1 cellular context compared by ENCODE assay signal in the genomic region with DNA sequence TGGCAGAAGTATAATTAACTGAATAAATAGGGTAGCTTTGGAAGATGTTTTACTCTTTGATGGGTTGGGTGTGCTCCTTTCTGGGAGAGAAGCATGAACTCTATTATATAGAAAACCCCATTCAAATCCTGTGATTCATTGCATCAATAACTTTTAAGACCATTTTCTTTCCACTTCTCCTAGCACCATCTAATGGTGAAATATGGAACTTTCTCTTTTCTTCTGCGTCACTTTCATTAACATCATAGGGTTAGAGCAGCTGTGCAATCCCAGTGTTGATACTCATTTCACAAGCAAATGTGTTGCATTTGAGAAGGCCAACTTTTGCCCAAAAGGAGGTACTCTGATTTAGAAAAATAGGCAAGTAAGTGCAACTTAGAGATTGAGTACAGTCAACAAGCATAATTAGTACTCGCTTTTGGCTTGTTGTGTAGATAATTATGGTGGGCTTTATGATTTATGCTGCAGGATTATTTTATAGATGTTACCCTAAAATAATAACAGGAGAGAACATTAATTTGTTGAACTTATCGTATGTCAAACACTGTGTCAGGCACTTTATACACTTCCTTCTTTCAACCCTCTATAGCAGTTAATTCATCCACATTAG.
A peak's percentile ranks its signal among the peaks of the same experiment; 100 is the strongest.
TF ChIP-seq lines count a peak whose summit lies in the region.

No MANE protein-coding gene starts in this region.

TF ChIP-seq in K562, 482 proteins besides CTCF, POLR2A, EP300 and RAD21 (continued from another document and continues in another):
- TF ChIP-seq, protein P1, sequence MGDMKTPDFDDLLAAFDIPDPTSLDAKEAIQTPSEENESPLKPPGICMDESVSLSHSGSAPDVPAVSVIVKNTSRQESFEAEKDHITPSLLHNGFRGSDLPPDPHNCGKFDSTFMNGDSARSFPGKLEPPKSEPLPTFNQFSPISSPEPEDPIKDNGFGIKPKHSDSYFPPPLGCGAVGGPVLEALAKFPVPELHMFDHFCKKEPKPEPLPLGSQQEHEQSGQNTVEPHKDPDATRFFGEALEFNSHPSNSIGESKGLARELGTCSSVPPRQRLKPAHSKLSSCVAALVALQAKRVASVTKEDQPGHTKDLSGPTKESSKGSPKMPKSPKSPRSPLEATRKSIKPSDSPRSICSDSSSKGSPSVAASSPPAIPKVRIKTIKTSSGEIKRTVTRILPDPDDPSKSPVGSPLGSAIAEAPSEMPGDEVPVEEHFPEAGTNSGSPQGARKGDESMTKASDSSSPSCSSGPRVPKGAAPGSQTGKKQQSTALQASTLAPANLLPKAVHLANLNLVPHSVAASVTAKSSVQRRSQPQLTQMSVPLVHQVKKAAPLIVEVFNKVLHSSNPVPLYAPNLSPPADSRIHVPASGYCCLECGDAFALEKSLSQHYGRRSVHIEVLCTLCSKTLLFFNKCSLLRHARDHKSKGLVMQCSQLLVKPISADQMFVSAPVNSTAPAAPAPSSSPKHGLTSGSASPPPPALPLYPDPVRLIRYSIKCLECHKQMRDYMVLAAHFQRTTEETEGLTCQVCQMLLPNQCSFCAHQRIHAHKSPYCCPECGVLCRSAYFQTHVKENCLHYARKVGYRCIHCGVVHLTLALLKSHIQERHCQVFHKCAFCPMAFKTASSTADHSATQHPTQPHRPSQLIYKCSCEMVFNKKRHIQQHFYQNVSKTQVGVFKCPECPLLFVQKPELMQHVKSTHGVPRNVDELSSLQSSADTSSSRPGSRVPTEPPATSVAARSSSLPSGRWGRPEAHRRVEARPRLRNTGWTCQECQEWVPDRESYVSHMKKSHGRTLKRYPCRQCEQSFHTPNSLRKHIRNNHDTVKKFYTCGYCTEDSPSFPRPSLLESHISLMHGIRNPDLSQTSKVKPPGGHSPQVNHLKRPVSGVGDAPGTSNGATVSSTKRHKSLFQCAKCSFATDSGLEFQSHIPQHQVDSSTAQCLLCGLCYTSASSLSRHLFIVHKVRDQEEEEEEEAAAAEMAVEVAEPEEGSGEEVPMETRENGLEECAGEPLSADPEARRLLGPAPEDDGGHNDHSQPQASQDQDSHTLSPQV (IDR thresholded peaks at IDR 0.05) = 0 out of 2 replicates have a peak, but pooled peaks have one; percentile 57
- TF ChIP-seq ZKSCAN3 (CRISPR knock-in tag; IDR thresholded peaks at IDR 0.05) = no peak
- TF ChIP-seq ZNF699 (CRISPR knock-in tag; IDR thresholded peaks at IDR 0.05; ENCODE audit: insufficient replicate concordance) = no peak
- TF ChIP-seq, protein P2, sequence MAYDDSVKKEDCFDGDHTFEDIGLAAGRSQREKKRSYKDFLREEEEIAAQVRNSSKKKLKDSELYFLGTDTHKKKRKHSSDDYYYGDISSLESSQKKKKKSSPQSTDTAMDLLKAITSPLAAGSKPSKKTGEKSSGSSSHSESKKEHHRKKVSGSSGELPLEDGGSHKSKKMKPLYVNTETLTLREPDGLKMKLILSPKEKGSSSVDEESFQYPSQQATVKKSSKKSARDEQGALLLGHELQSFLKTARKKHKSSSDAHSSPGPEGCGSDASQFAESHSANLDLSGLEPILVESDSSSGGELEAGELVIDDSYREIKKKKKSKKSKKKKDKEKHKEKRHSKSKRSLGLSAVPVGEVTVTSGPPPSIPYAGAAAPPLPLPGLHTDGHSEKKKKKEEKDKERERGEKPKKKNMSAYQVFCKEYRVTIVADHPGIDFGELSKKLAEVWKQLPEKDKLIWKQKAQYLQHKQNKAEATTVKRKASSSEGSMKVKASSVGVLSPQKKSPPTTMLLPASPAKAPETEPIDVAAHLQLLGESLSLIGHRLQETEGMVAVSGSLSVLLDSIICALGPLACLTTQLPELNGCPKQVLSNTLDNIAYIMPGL (CRISPR knock-in tag; IDR thresholded peaks at IDR 0.05) = no peak
- TF ChIP-seq, protein P3, sequence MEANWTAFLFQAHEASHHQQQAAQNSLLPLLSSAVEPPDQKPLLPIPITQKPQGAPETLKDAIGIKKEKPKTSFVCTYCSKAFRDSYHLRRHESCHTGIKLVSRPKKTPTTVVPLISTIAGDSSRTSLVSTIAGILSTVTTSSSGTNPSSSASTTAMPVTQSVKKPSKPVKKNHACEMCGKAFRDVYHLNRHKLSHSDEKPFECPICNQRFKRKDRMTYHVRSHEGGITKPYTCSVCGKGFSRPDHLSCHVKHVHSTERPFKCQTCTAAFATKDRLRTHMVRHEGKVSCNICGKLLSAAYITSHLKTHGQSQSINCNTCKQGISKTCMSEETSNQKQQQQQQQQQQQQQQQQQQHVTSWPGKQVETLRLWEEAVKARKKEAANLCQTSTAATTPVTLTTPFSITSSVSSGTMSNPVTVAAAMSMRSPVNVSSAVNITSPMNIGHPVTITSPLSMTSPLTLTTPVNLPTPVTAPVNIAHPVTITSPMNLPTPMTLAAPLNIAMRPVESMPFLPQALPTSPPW (CRISPR knock-in tag; IDR thresholded peaks at IDR 0.05) = peak; percentile 22; the same call in 1 of the 2 replicates
- TF ChIP-seq ZNF444 (CRISPR knock-in tag; IDR thresholded peaks at IDR 0.05) = peak; percentile 79
- TF ChIP-seq ZNF174 (CRISPR knock-in tag; IDR thresholded peaks at IDR 0.05) = peak; percentile 25; the same call in 1 of the 2 replicates
- no peak for TF ChIP-seq ZNF408 (CRISPR knock-in tag; IDR thresholded peaks at IDR 0.05; ENCODE audit: low read depth)
- TF ChIP-seq ZNF764 (CRISPR knock-in tag; IDR thresholded peaks at IDR 0.05; ENCODE audit: low read depth) = no peak
- TF ChIP-seq, protein P4, sequence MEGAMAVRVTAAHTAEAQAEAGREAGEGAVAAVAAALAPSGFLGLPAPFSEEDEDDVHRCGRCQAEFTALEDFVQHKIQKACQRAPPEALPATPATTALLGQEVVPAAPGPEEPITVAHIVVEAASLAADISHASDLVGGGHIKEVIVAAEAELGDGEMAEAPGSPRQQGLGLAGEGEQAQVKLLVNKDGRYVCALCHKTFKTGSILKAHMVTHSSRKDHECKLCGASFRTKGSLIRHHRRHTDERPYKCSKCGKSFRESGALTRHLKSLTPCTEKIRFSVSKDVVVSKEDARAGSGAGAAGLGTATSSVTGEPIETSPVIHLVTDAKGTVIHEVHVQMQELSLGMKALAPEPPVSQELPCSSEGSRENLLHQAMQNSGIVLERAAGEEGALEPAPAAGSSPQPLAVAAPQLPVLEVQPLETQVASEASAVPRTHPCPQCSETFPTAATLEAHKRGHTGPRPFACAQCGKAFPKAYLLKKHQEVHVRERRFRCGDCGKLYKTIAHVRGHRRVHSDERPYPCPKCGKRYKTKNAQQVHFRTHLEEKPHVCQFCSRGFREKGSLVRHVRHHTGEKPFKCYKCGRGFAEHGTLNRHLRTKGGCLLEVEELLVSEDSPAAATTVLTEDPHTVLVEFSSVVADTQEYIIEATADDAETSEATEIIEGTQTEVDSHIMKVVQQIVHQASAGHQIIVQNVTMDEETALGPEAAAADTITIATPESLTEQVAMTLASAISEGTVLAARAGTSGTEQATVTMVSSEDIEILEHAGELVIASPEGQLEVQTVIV (CRISPR knock-in tag; IDR thresholded peaks at IDR 0.05; ENCODE audit: borderline replicate concordance) = peak; percentile 52; the same call in 1 of the 2 replicates
- no peak for TF ChIP-seq MEF2A (IDR thresholded peaks at IDR 0.05; ENCODE audit: control insufficient read depth, low read depth, low read length)
- TF ChIP-seq TAF7 (tag; IDR thresholded peaks at IDR 0.05) = no peak
- TF ChIP-seq CBX5 (IDR thresholded peaks at IDR 0.05; ENCODE audit: borderline replicate concordance, low read depth) = no peak
- TF ChIP-seq HLTF (IDR thresholded peaks at IDR 0.05) = no peak
- TF ChIP-seq PYGO2 (tag; IDR thresholded peaks at IDR 0.05) = no peak
- peak; percentile 23; the same call in 1 of the 2 replicates for TF ChIP-seq TCF3 (CRISPR knock-in tag; IDR thresholded peaks at IDR 0.05)
- TF ChIP-seq, protein P5, sequence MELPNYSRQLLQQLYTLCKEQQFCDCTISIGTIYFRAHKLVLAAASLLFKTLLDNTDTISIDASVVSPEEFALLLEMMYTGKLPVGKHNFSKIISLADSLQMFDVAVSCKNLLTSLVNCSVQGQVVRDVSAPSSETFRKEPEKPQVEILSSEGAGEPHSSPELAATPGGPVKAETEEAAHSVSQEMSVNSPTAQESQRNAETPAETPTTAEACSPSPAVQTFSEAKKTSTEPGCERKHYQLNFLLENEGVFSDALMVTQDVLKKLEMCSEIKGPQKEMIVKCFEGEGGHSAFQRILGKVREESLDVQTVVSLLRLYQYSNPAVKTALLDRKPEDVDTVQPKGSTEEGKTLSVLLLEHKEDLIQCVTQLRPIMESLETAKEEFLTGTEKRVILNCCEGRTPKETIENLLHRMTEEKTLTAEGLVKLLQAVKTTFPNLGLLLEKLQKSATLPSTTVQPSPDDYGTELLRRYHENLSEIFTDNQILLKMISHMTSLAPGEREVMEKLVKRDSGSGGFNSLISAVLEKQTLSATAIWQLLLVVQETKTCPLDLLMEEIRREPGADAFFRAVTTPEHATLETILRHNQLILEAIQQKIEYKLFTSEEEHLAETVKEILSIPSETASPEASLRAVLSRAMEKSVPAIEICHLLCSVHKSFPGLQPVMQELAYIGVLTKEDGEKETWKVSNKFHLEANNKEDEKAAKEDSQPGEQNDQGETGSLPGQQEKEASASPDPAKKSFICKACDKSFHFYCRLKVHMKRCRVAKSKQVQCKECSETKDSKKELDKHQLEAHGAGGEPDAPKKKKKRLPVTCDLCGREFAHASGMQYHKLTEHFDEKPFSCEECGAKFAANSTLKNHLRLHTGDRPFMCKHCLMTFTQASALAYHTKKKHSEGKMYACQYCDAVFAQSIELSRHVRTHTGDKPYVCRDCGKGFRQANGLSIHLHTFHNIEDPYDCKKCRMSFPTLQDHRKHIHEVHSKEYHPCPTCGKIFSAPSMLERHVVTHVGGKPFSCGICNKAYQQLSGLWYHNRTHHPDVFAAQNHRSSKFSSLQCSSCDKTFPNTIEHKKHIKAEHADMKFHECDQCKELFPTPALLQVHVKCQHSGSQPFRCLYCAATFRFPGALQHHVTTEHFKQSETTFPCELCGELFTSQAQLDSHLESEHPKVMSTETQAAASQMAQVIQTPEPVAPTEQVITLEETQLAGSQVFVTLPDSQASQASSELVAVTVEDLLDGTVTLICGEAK (IDR thresholded peaks at IDR 0.05) = no peak
- TF ChIP-seq, protein P5 (CRISPR knock-in tag; IDR thresholded peaks at IDR 0.05) = no peak
- TF ChIP-seq, protein P6, sequence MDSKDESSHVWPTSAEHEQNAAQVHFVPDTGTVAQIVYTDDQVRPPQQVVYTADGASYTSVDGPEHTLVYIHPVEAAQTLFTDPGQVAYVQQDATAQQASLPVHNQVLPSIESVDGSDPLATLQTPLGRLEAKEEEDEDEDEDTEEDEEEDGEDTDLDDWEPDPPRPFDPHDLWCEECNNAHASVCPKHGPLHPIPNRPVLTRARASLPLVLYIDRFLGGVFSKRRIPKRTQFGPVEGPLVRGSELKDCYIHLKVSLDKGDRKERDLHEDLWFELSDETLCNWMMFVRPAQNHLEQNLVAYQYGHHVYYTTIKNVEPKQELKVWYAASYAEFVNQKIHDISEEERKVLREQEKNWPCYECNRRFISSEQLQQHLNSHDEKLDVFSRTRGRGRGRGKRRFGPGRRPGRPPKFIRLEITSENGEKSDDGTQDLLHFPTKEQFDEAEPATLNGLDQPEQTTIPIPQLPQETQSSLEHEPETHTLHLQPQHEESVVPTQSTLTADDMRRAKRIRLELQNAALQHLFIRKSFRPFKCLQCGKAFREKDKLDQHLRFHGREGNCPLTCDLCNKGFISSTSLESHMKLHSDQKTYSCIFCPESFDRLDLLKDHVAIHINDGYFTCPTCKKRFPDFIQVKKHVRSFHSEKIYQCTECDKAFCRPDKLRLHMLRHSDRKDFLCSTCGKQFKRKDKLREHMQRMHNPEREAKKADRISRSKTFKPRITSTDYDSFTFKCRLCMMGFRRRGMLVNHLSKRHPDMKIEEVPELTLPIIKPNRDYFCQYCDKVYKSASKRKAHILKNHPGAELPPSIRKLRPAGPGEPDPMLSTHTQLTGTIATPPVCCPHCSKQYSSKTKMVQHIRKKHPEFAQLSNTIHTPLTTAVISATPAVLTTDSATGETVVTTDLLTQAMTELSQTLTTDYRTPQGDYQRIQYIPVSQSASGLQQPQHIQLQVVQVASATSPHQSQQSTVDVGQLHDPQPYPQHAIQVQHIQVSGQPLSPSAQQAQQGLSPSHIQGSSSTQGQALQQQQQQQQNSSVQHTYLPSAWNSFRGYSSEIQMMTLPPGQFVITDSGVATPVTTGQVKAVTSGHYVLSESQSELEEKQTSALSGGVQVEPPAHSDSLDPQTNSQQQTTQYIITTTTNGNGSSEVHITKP (IDR thresholded peaks at IDR 0.05; ENCODE audit: partially characterized antibody) = peak; percentile 39
- TF ChIP-seq, protein P7, sequence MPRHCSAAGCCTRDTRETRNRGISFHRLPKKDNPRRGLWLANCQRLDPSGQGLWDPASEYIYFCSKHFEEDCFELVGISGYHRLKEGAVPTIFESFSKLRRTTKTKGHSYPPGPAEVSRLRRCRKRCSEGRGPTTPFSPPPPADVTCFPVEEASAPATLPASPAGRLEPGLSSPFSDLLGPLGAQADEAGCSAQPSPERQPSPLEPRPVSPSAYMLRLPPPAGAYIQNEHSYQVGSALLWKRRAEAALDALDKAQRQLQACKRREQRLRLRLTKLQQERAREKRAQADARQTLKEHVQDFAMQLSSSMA (CRISPR knock-in tag; IDR thresholded peaks at IDR 0.05) = 0 out of 2 replicates have a peak, but pooled peaks have one; percentile 50
- TF ChIP-seq PHF21A (IDR thresholded peaks at IDR 0.05; ENCODE audit: borderline replicate concordance, low read depth) = peak; percentile 89; the same call in 1 of the 2 replicates
- TF ChIP-seq, protein P8, sequence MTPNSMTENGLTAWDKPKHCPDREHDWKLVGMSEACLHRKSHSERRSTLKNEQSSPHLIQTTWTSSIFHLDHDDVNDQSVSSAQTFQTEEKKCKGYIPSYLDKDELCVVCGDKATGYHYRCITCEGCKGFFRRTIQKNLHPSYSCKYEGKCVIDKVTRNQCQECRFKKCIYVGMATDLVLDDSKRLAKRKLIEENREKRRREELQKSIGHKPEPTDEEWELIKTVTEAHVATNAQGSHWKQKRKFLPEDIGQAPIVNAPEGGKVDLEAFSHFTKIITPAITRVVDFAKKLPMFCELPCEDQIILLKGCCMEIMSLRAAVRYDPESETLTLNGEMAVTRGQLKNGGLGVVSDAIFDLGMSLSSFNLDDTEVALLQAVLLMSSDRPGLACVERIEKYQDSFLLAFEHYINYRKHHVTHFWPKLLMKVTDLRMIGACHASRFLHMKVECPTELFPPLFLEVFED (CRISPR knock-in tag; conservative IDR thresholded peaks at IDR 0.05) = peak; percentile 56
- TF ChIP-seq ELF2 (CRISPR knock-in tag; IDR thresholded peaks at IDR 0.05) = peak; percentile 85
